ENCODE assay signal across 9 cellular contexts in genomic region chr3:191136347-191136746, GRCh38.
A peak's percentile ranks its signal among the peaks of the same experiment; 100 is the strongest.
DNase-seq lines count a peak whose midpoint lies in the region; ATAC-seq and TF ChIP-seq lines count a peak whose summit lies in the region.
"Had no signal": no experiment of that assay in that cellular context is flagged by ENCODE, and none has a peak within 500 bp of the region (broad histone marks: within the 10 kb centered on the region; RNA-seq: fewer than 3 reads in every experiment).

No MANE protein-coding gene starts in this region.

- H3F3A ChIP-seq in PC-3 (ENCODE audit: low read length, unreplicated experiment) = no peaks in the 10 kb centered on the region

- H3K27ac ChIP-seq in PC-3 (ENCODE audit: low read length) (no peak overlapping the region), foreskin keratinocyte (no peak overlapping the region)

- no peak overlapping the region for H2AFZ ChIP-seq in PC-3 (ENCODE audit: low read length)

- H3K4me1 ChIP-seq in PC-3 (ENCODE audit: insufficient read depth, low read length) (peaks cover 3% of the 10 kb centered on the region), foreskin keratinocyte (peaks cover 4% of the 10 kb centered on the region)

- no peaks in the 10 kb centered on the region for H3K79me2 ChIP-seq in PC-3 (ENCODE audit: low read length)

- BruUV-seq in PC-3 (replicated peaks; lab: Mats Ljungman, UMichigan) = no TSS peak

- no peaks in the 10 kb centered on the region for H4K20me1 ChIP-seq in PC-3 (ENCODE audit: low read length)

- TF ChIP-seq CTCF in AG09309 (IDR thresholded peaks at IDR 0.05; ENCODE audit: control insufficient read depth, insufficient read depth, low read depth, low read length, missing control alignments) = peak; percentile 62
- TF ChIP-seq CTCF in PC-3 (conservative IDR thresholded peaks at IDR 0.05; ENCODE audit: low read depth, low read length) = peak; percentile 80
- TF ChIP-seq CTCF in foreskin keratinocyte (conservative IDR thresholded peaks at IDR 0.05) = peak; percentile 62

- peak; percentile 28 for ATAC-seq in GM18502 (IDR thresholded peaks at IDR 0.05; ENCODE audit: poor library complexity, unreplicated experiment)
- peak; percentile 73 for ATAC-seq in PC-3
- ATAC-seq in foreskin keratinocyte = peak; percentile 24
- no peak for ATAC-seq in HG02938 (IDR thresholded peaks at IDR 0.05; ENCODE audit: unreplicated experiment)
- ATAC-seq in HG02642 (IDR thresholded peaks at IDR 0.05; ENCODE audit: poor library complexity, unreplicated experiment) = no peak
- ATAC-seq in HG02870 (IDR thresholded peaks at IDR 0.05; ENCODE audit: unreplicated experiment) = no peak

- H3K9ac ChIP-seq in PC-3 (ENCODE audit: low read length) = no peak overlapping the region

- POLR2A ChIA-PET in PC-3 (lab: Charles Lee; ENCODE audit: unreplicated experiment) = no interaction called here

- H3K36me3 ChIP-seq in PC-3 (ENCODE audit: low read depth, low read length) = no peaks in the 10 kb centered on the region

- CTCF ChIA-PET in PC-3 (lab: Charles Lee) = interaction anchor here (0.6 kb wide), 2 partner anchors 102 to 280 kb away, joined by 3 to 5 read pairs; no protein-coding TSS in a partner anchor

- H3K27me3 ChIP-seq in PC-3 (ENCODE audit: low read length) = no peaks in the 10 kb centered on the region
- H3K27me3 ChIP-seq in foreskin keratinocyte = no peaks in the 10 kb centered on the region

- H3K4me3 ChIP-seq in AG09309 (ENCODE audit: control insufficient read depth, low read depth, low read length) (no peak overlapping the region), PC-3 (ENCODE audit: low read length) (no peak overlapping the region)

- DNase-seq in AG09309 (ENCODE audit: low read depth) (no peak), PC-3 (peak; percentile 68), foreskin keratinocyte (peak in 1 of 2 donors; percentile 11), NCI-H1105 treated with DMSO at 0.1 percent for 48 hours (lab: John Stamatoyannopoulos, UW) (no peak)
- DNase-seq: activated naive CD4-positive, alpha-beta T cell treated with Interleukin-2 at 50 U/mL for 16 hours had no signal

- no peaks in the 10 kb centered on the region for H3K9me3 ChIP-seq in PC-3 (ENCODE audit: low read length)

- no peak overlapping the region for H3K4me2 ChIP-seq in PC-3 (ENCODE audit: low read length)

- intact Hi-C loops in PC-3 (cut with micrococcal nuclease) = loop anchor here (2.0 kb wide), 1 partner anchor 108 kb away; no protein-coding TSS in a partner anchor

- no peaks in the 10 kb centered on the region for H3K9me2 ChIP-seq in PC-3 (replicated peaks; ENCODE audit: low read length)

Comparison
In these comparisons a context has a peak if more than half of its experiments do, and no peak if none do; other contexts are left out.
1. ATAC-seq: peak in GM18502 (single experiment), PC-3 (single experiment) and foreskin keratinocyte (single experiment); none in HG02938 (single experiment), HG02642 (single experiment) and HG02870 (single experiment).
2. Peak in every context shown above with its lines, with median percentiles within 50 percentile points of each other: CTCF ChIP-seq.